8 cellular contexts compared by ENCODE assay signal in the genomic region with DNA sequence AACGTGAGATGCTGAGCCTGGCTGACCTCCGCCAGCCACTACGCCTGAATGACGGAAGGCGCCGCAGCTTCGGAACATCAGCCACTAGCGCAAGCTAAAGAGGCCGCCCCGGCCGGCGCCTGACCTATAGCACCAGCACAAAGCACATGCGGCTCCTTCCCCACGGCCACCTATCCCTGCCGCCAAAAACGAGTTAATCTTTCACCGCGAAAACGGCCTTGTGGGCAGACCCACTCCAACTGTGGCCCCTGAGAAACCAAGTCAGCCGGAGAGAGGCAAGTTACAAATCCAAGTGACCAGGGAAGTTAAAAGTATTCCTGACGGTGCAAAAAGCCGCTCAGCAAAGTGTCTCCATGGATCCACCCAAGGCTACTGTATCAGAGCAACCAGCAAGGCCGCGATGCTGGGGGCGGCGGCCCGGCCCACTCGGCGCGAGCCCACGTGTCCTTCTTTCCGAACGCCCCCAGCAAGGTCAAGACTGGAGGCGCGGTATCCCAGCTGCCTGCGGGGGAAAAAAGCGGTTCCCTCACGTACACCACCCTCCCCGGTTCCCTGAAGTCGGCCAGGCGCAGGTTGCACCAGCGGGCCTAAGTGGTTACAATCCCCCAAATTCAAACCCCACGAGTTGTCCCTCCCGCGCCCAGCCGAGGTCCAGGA. TPM values are rescaled to one million over a fixed set of nuclear protein-coding genes. Genes with fewer than 3 reads are reported as not detected.
DNase-seq lines count a peak whose midpoint lies in the region; ATAC-seq, FAIRE-seq and TF ChIP-seq lines count a peak whose summit lies in the region.

No MANE protein-coding gene starts in this region.

- peak; percentile 33 for DNase-seq in DMS79 (lab: John Stamatoyannopoulos, UW)
- peak; percentile 66 for DNase-seq in UCSD-AML1 (lab: John Stamatoyannopoulos, UW; ENCODE audit: unreplicated experiment)
- peak; percentile 29 for DNase-seq in bronchial epithelial cell (ENCODE audit: low read depth)
- DNase-seq in immature natural killer cell = peak; percentile 52 to 61 (median 54)
- peak; percentile 76 for DNase-seq in small intestine
- no peak for DNase-seq in H54 (ENCODE audit: insufficient read length, low spot score)

- H3K9me3 ChIP-seq in KOPT-K1 (ENCODE audit: insufficient read depth, low read length, poor library complexity, severe bottlenecking) (no peaks in the 10 kb centered on the region), small intestine (ENCODE audit: control insufficient read depth, low read depth) (no peaks in the 10 kb centered on the region)

- H3K36me3 ChIP-seq in KOPT-K1 (ENCODE audit: insufficient read depth, low read length) (peaks cover 74% of the 10 kb centered on the region), bronchial epithelial cell (ENCODE audit: control insufficient read depth, insufficient read depth, low read length) (peaks cover 18% of the 10 kb centered on the region), small intestine (ENCODE audit: control insufficient read depth in 2 of 2, insufficient read depth in 2 of 2, low read length in 2 of 2) (peaks cover 2 to 6% of the 10 kb centered on the region in 2 donors)

- peak overlapping the region; percentile 79 to 98 (median 97) for H3K27ac Mint-ChIP-seq in immature natural killer cell

- 0 to 1% (median 0%) methylated on average over 42 to 46 of the region's 46 CpGs for WGBS in small intestine, 3 donors

- peak; percentile 23 for ATAC-seq in GM21529 (IDR thresholded peaks at IDR 0.05; ENCODE audit: unreplicated experiment)

- TF ChIP-seq POLR2A in H54 (IDR thresholded peaks at IDR 0.05; ENCODE audit: low read depth, low read length) = no peak

- TF ChIP-seq CTCF in bronchial epithelial cell (IDR thresholded peaks at IDR 0.05; ENCODE audit: insufficient read depth, low read length, severe bottlenecking) = no peak

- peaks cover 7 to 16% of the 10 kb centered on the region in 2 donors for H3K4me1 ChIP-seq in small intestine (ENCODE audit: control insufficient read depth in 2 of 2, insufficient read depth in 1 of 2, low read depth in 1 of 2, low read length in 1 of 2)

- H3K27ac ChIP-seq in KOPT-K1 (ENCODE audit: low read depth, low read length, poor library complexity, severe bottlenecking) (peak overlapping the region; percentile 92), small intestine (ENCODE audit: low read depth in 1 of 2, low read length in 1 of 2) (peak overlapping the region; percentile 89 to 97)

- peaks cover 9 to 13% (median 9%) of the 10 kb centered on the region in 3 donors for H3K36me3 Mint-ChIP-seq in immature natural killer cell

- FAIRE-seq in bronchial epithelial cell (lab: Jason Lieb, UNC) (no peak), small intestine (lab: Jason Lieb, UNC) (no peak), H54 (lab: Jason Lieb, UNC) (no peak)

- H3K27me3 Mint-ChIP-seq in immature natural killer cell (ENCODE audit: low read depth in 3 of 3) = peaks cover 5 to 17% (median 13%) of the 10 kb centered on the region in 3 donors

- no peaks in the 10 kb centered on the region for H3K9me3 Mint-ChIP-seq in immature natural killer cell

- peak overlapping the region; percentile 84 to 97 (median 94) for H3K4me3 Mint-ChIP-seq in immature natural killer cell

- peaks cover 45 to 67% of the 10 kb centered on the region in 2 donors for H3K4me1 Mint-ChIP-seq in immature natural killer cell

- no peaks in the 10 kb centered on the region for H3K27me3 ChIP-seq in bronchial epithelial cell (ENCODE audit: control insufficient read depth, insufficient read depth, low read length)
- no peaks in the 10 kb centered on the region for H3K27me3 ChIP-seq in small intestine (ENCODE audit: control insufficient read depth in 2 of 2, insufficient read depth in 2 of 2, low read length in 2 of 2)

- H3K4me3 ChIP-seq in bronchial epithelial cell (ENCODE audit: low read depth, low read length) (peak overlapping the region; percentile 99), small intestine (ENCODE audit: low read depth in 1 of 2, low read length in 2 of 2) (peak overlapping the region; percentile 71 to 81)

RNA-seq across cellular contexts. Expression of a gene that starts 0.6 kb away (rescaled TPM):
- total RNA-seq in bronchial epithelial cell = 391 and 438 TPM in 2 replicates
- polyA plus RNA-seq in immature natural killer cell (10 to 100 TPM; 50.7 to 77.3 (median 52.2) TPM), small intestine (100 to 1,000 TPM; 112 to 470 (median 151) TPM)

RNA-seq across cellular contexts. Expression of a gene that starts 1.1 kb away (rescaled TPM):
- 76.7 and 83.7 TPM in 2 replicates for total RNA-seq in bronchial epithelial cell
- polyA plus RNA-seq in immature natural killer cell = 10 to 100 TPM; 60.2 to 96.7 (median 93.7) TPM
- polyA plus RNA-seq in small intestine = 100 to 1,000 TPM; 132 to 259 (median 221) TPM

RNA-seq across cellular contexts. Expression of a gene that starts 16.8 kb away (rescaled TPM):
- 15.0 and 22.1 TPM in 2 replicates for total RNA-seq in bronchial epithelial cell
- polyA plus RNA-seq in immature natural killer cell (10 to 100 TPM; 33.5 to 56.0 (median 33.9) TPM), small intestine (10 to 100 TPM; 17.6 to 25.2 (median 21.2) TPM)

RNA-seq across cellular contexts. Expression of a gene that starts 45.7 kb away (rescaled TPM):
- total RNA-seq in bronchial epithelial cell = 33.7 and 35.5 TPM in 2 replicates
- polyA plus RNA-seq in immature natural killer cell (10 to 100 TPM; 49.4 to 80.9 (median 56.6) TPM), small intestine (10 to 100 TPM; 10.7 to 25.7 (median 22.2) TPM)
